In the genomic region with DNA sequence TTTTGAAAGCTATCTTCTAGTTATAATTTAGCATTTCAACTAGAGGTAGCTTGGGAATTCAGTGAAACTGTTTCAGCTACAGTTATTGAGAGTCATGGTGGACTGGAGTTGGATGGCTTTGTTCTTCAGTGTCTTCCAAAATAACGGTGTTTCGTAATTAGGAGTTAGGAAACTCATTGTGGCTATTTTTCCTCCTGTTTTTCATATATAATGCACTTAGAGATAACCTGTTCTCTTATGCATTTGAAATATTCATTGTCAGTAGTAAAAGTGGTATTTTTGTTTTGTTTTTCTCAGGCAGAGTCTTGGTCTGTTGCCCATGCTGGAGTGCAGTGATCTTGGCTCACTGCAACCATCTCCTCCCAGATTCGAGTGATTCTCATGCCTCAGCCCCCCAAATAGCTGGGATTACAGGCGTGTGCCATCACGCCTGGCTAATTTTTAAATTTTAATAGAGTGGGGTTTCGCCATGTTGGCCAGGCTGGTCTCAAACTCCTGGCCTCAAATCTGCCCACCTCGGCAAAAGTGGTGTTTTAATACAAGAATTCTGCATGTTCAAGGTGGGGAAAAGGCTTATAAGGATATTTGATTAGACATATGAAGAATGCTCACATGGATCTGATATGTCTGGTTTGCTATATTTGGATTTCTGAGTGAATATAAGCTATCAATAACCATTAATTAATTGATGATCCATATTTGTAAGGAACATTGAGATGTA, we compare ENCODE assay signal across 1 cellular context.
TF ChIP-seq lines count a peak whose summit lies in the region.

No MANE protein-coding gene starts in this region.

TF ChIP-seq in K562, 482 proteins besides CTCF, POLR2A, EP300 and RAD21:
- TF ChIP-seq PYGO2 (tag; IDR thresholded peaks at IDR 0.05), result no peak
- no peak for TF ChIP-seq ADNP (tag; IDR thresholded peaks at IDR 0.05)
- no peak for TF ChIP-seq HNRNPK (IDR thresholded peaks at IDR 0.05; ENCODE audit: low read depth, low read length, poor library complexity, severe bottlenecking)
- TF ChIP-seq NONO (IDR thresholded peaks at IDR 0.05; ENCODE audit: low read depth in 2 of 2, low read length in 1 of 2), result no peak
- TF ChIP-seq ZBTB17 (CRISPR knock-in tag; IDR thresholded peaks at IDR 0.05), result no peak
- no peak for TF ChIP-seq BDP1 (IDR thresholded peaks at IDR 0.05; ENCODE audit: insufficient read depth, insufficient read length)
- TF ChIP-seq RFX1 (IDR thresholded peaks at IDR 0.05), result no peak
- TF ChIP-seq HDGF (IDR thresholded peaks at IDR 0.05), result no peak
